ENCODE assay signal across 21 cellular contexts in genomic region chr7:51152801-51153200, GRCh38.
"Had no signal": no experiment of that assay in that cellular context is flagged by ENCODE, and none has a peak within 500 bp of the region (broad histone marks: within the 10 kb centered on the region; RNA-seq: fewer than 3 reads in every experiment).

No MANE protein-coding gene starts in this region.

- H3K9me3 ChIP-seq: gastrocnemius medialis, right lobe of liver, thyroid gland, vagina had no signal

- ATAC-seq: esophagus mucosa; gastrocnemius medialis; left cardiac atrium; left lung; naive thymus-derived CD4-positive, alpha-beta T cell; right lobe of liver; stimulated activated naive B cell treated with anti-CD40 and anti-IgM and Interleukin-4, amounts not matched to agents 10 μg/mL and 1 μg/mL and 100 μg/mL, for 72 hours had no signal

- H3K36me3 ChIP-seq: gastrocnemius medialis, left lung, neural progenitor cell, right lobe of liver, suprapubic skin, thyroid gland, vagina had no signal

- H3K4me1 ChIP-seq: left lung, neural progenitor cell, parathyroid adenoma, suprapubic skin, thyroid gland, vagina had no signal

- H3K27ac ChIP-seq: gastrocnemius medialis, left lung, neural progenitor cell, parathyroid adenoma, right lobe of liver, suprapubic skin, thyroid gland, vagina had no signal

- DNase-seq: cortex of kidney; effector CD4-positive, alpha-beta T cell; foreskin fibroblast; gastrocnemius medialis; kidney; left cardiac atrium; left lung; mesendoderm; naive thymus-derived CD4-positive, alpha-beta T cell; right lobe of liver; small intestine; stimulated activated CD4-positive, alpha-beta T cell treated with anti-CD3 and anti-CD28 coated beads, Interleukin-15, amount 100 ng/mL, for 24 hours; stimulated activated CD4-positive, alpha-beta T cell treated with anti-CD3 and anti-CD28 coated beads, Interleukin-2, amount 100 ng/mL, for 48 hours; stimulated activated naive B cell treated with anti-CD40 and anti-IgM and Interleukin-4, amounts not matched to agents 10 μg/mL and 1 μg/mL and 100 μg/mL, for 72 hours; thyroid gland; trophoblast cell had no signal

- H3K4me2 ChIP-seq: neural progenitor cell had no signal

- H3K4me3 ChIP-seq: gastrocnemius medialis, left lung, neural progenitor cell, right lobe of liver, suprapubic skin, thyroid gland, vagina had no signal

- FAIRE-seq: kidney, small intestine had no signal

- H3K27me3 ChIP-seq: gastrocnemius medialis, left lung, neural progenitor cell, right lobe of liver, suprapubic skin, thyroid gland, vagina had no signal
